14 cellular contexts compared by ENCODE assay signal in genomic region chr11:66989360-66989759, GRCh38. TPM values are rescaled to one million over a fixed set of nuclear protein-coding genes. Genes with fewer than 3 reads are reported as not detected.
"Had no signal": no experiment of that assay in that cellular context is flagged by ENCODE, and none has a peak within 500 bp of the region (broad histone marks: within the 10 kb centered on the region; RNA-seq: fewer than 3 reads in every experiment).

No MANE protein-coding gene starts in this region.

RNA-seq across cellular contexts. Expression of gene C11orf86, which starts 14.3 kb away (rescaled TPM):
- total RNA-seq: subcutaneous adipose tissue, suprapubic skin, temporal lobe, thoracic aorta, thyroid gland, tibial nerve, upper lobe of left lung, upper lobe of right lung, ureter, urinary bladder, uterus, vagina had no signal
- polyA plus RNA-seq: urinary bladder had no signal

RNA-seq across cellular contexts. Expression of gene SYT12, which starts 33.6 kb away (rescaled TPM):
- total RNA-seq: stomach, transverse colon, upper lobe of right lung had no signal
